ENCODE assay signal across 8 cellular contexts in genomic region chr7:129610709-129611245, GRCh38. TPM values are rescaled to one million over a fixed set of nuclear protein-coding genes. Genes with fewer than 3 reads are reported as not detected.
DNase-seq lines count a peak whose midpoint lies in the region; ATAC-seq and TF ChIP-seq lines count a peak whose summit lies in the region.

No MANE protein-coding gene starts in this region.

- H3K9ac ChIP-seq in KMS-11 (peak overlapping the region; percentile 96), mucosa of rectum (ENCODE audit: low read depth in 1 of 2, low read length in 2 of 2) (peak overlapping the region; percentile 89 to 98)

- H3K9me3 Mint-ChIP-seq in MCF 10A (ENCODE audit: unreplicated experiment) = no peaks in the 10 kb centered on the region

- peak overlapping the region; percentile 74 for H3K4me2 ChIP-seq in KMS-11

- H3K79me2 ChIP-seq in KMS-11 (ENCODE audit: insufficient read depth, low read depth) = peaks cover 60% of the 10 kb centered on the region

- H3K27ac ChIP-seq in KMS-11 (peak overlapping the region; percentile 87), mucosa of rectum (ENCODE audit: low read depth in 2 of 2, low read length in 2 of 2) (peak overlapping the region; percentile 92)

- TSS peak; percentile 70 for BruUV-seq in MCF 10A (replicated peaks; lab: Mats Ljungman, UMichigan)

- in situ Hi-C loops in ACHN (cut with HindIII; ENCODE audit: low pct_ligation_motif_present, low pct_unique_long_range_greater_than_20kb, low sequenced_read_pairs) = no loop called here

- CTCF ChIA-PET in MCF 10A (lab: Yijun Ruan, JAX) = interaction anchor here (0.6 to 3.8 kb wide), 6 partner anchors 9 to 419 kb away, joined by 3 to 34 read pairs (median 5); no protein-coding TSS in a partner anchor

- H4K20me1 ChIP-seq in KMS-11 (ENCODE audit: insufficient read depth) = no peaks in the 10 kb centered on the region

- peaks cover 42% of the 10 kb centered on the region for H3K4me1 ChIP-seq in KMS-11 (ENCODE audit: low read depth, poor library complexity, severe bottlenecking)
- H3K4me1 ChIP-seq in mucosa of rectum (ENCODE audit: control insufficient read depth in 2 of 2, insufficient read depth in 2 of 2, low read length in 2 of 2) = peaks cover 10 to 15% of the 10 kb centered on the region in 2 donors

- peak; percentile 24 for DNase-seq in ACHN
- DNase-seq in MCF 10A (ENCODE audit: unreplicated experiment) = peak; percentile 10
- no peak for DNase-seq in cortex of kidney (lab: John Stamatoyannopoulos, UW)
- no peak for DNase-seq in NOMO-1 treated with dmso at 0.1 percent for 144 hours (lab: John Stamatoyannopoulos, UW; ENCODE audit: unreplicated experiment)
- no peak for DNase-seq in DMS114 treated with DMSO at 0.1 percent for 48 hours (lab: John Stamatoyannopoulos, UW; ENCODE audit: unreplicated experiment)

- POLR2A ChIA-PET in MCF 10A (lab: Yijun Ruan, JAX) = interaction anchor here (0.7 to 3.0 kb wide), 9 partner anchors 8 to 111 kb away, joined by 3 to 18 read pairs (median 4); no protein-coding TSS in a partner anchor

- H3K27me3 Mint-ChIP-seq in MCF 10A (ENCODE audit: insufficient read depth, unreplicated experiment) = no peaks in the 10 kb centered on the region

- no peak for TF ChIP-seq CTCF in KMS-11 (conservative IDR thresholded peaks at IDR 0.05; ENCODE audit: low read depth, low read length)
- TF ChIP-seq CTCF in MCF 10A (IDR thresholded peaks at IDR 0.05; ENCODE audit: unreplicated experiment) = no peak

- no peak for ATAC-seq in HG02588 (IDR thresholded peaks at IDR 0.05; ENCODE audit: unreplicated experiment)

- peak overlapping the region; percentile 91 for H3K4me3 Mint-ChIP-seq in MCF 10A (ENCODE audit: unreplicated experiment)

- peak overlapping the region; percentile 31 for H3K4me3 ChIP-seq in KMS-11 (IDR thresholded peaks at IDR 0.05; ENCODE audit: insufficient read depth, low read depth, low read length)
- peak overlapping the region; percentile 93 for H3K4me3 ChIP-seq in mucosa of rectum (ENCODE audit: low read length in 2 of 2)

- no peaks in the 10 kb centered on the region for H3K9me3 ChIP-seq in mucosa of rectum (ENCODE audit: control insufficient read depth in 2 of 2, low read length in 2 of 2)

- peaks cover 11% of the 10 kb centered on the region for H3K36me3 Mint-ChIP-seq in MCF 10A (ENCODE audit: insufficient read depth, unreplicated experiment)

- intact Hi-C loops in MCF 10A (cut with micrococcal nuclease) = loop anchor here (5.0 kb wide), 2 partner anchors 118 to 402 kb away; no protein-coding TSS in a partner anchor

- H3K36me3 ChIP-seq in KMS-11 (ENCODE audit: insufficient read depth) = no peaks in the 10 kb centered on the region; the same call in 1 of the 2 replicates
- peaks cover 2 to 6% of the 10 kb centered on the region in 2 donors for H3K36me3 ChIP-seq in mucosa of rectum (ENCODE audit: control insufficient read depth in 2 of 2, insufficient read depth in 2 of 2, low read length in 2 of 2)

- H3K4me1 Mint-ChIP-seq in MCF 10A (ENCODE audit: insufficient read depth, unreplicated experiment) = peaks cover 4% of the 10 kb centered on the region

- H3K27me3 ChIP-seq in KMS-11 (ENCODE audit: insufficient read depth, low read depth) = no peaks in the 10 kb centered on the region
- no peaks in the 10 kb centered on the region for H3K27me3 ChIP-seq in mucosa of rectum (ENCODE audit: control insufficient read depth in 2 of 2, insufficient read depth in 2 of 2, low read length in 2 of 2)

- peak overlapping the region; percentile 83 for H2AFZ ChIP-seq in KMS-11 (ENCODE audit: low read depth)

- H3K27ac Mint-ChIP-seq in MCF 10A (ENCODE audit: low read depth, unreplicated experiment) = peak overlapping the region; percentile 94

RNA-seq across cellular contexts. Expression of gene NRF1, which starts 0.7 kb away (rescaled TPM):
- 18.4 and 21.4 TPM in 2 replicates for total RNA-seq in MCF 10A (2022)

Comparison
In these comparisons a context has a peak if more than half of its experiments do, and no peak if none do; other contexts are left out.
1. DNase-seq: peak in ACHN (single experiment) and MCF 10A (single experiment); none in cortex of kidney (single experiment), NOMO-1 treated with dmso at 0.1 percent for 144 hours (single experiment) and DMS114 treated with DMSO at 0.1 percent for 48 hours (single experiment).